Comparison of ENCODE assay signal across 8 cellular contexts in genomic region chr12:45914090-45914489, GRCh38.
DNase-seq lines count a peak whose midpoint lies in the region; ATAC-seq and TF ChIP-seq lines count a peak whose summit lies in the region.

No MANE protein-coding gene starts in this region.

- CTCF ChIA-PET in activated B cell treated with CpG ODN at 0.5 μM for 24 hours (lab: Charles Lee), result no interaction called here

- peaks cover 0 to 21% of the 10 kb centered on the region in 2 donors for H3K36me3 ChIP-seq in left lung

- H3K9me3 Mint-ChIP-seq in activated B cell treated with CpG ODN at 0.5 μM for 24 hours, result no peaks in the 10 kb centered on the region

- no peak overlapping the region for H3K4me3 Mint-ChIP-seq in activated B cell treated with CpG ODN at 0.5 μM for 24 hours

- DNase-seq in EH (ENCODE audit: low read depth) (peak; percentile 89), activated B cell treated with CpG ODN at 0.5 μM for 24 hours (no peak), left lung (no peak), NCI-H748 (lab: John Stamatoyannopoulos, UW; ENCODE audit: unreplicated experiment) (no peak), OCI-M2 (lab: John Stamatoyannopoulos, UW; ENCODE audit: unreplicated experiment) (no peak)

- intact Hi-C loops in activated B cell treated with CpG ODN at 0.5 μM for 24 hours (cut with micrococcal nuclease), result no loop called here
- intact Hi-C loops in left lung (cut with DNase I), result no loop called here

- no peaks in the 10 kb centered on the region for H3K27me3 Mint-ChIP-seq in activated B cell treated with CpG ODN at 0.5 μM for 24 hours

- no peaks in the 10 kb centered on the region for H3K27me3 ChIP-seq in left lung

- peak overlapping the region; percentile 24 for H3K27ac Mint-ChIP-seq in activated B cell treated with CpG ODN at 0.5 μM for 24 hours

- no peaks in the 10 kb centered on the region for H3K9me3 ChIP-seq in left lung

- H3K36me3 Mint-ChIP-seq in activated B cell treated with CpG ODN at 0.5 μM for 24 hours (ENCODE audit: low read depth), result peaks cover 16% of the 10 kb centered on the region

- POLR2A ChIA-PET in activated B cell treated with CpG ODN at 0.5 μM for 24 hours (lab: Charles Lee), result no interaction called here

- no peak overlapping the region for H3K4me3 ChIP-seq in left lung

- ATAC-seq in HG02610 (IDR thresholded peaks at IDR 0.05; ENCODE audit: unreplicated experiment), result peak; percentile 63
- peak; percentile 34 for ATAC-seq in activated B cell treated with CpG ODN at 0.5 μM for 24 hours (ENCODE audit: low read depth)
- peak; percentile 40 for ATAC-seq in left lung
- no peak for ATAC-seq in GM21737 (IDR thresholded peaks at IDR 0.05; ENCODE audit: unreplicated experiment)
- no peak for ATAC-seq in GM21515 (IDR thresholded peaks at IDR 0.05; ENCODE audit: unreplicated experiment)

- H3K27ac ChIP-seq in left lung, result no peak overlapping the region

- no peaks in the 10 kb centered on the region for H3K4me1 ChIP-seq in left lung

- peaks cover 25% of the 10 kb centered on the region for H3K4me1 Mint-ChIP-seq in activated B cell treated with CpG ODN at 0.5 μM for 24 hours

- TF ChIP-seq CTCF in activated B cell treated with CpG ODN at 0.5 μM for 24 hours (IDR thresholded peaks at IDR 0.05) (no peak), left lung (IDR thresholded peaks at IDR 0.05) (no peak)

Comparison
In these comparisons a context has a peak if more than half of its experiments do, and no peak if none do; other contexts are left out.
1. ATAC-seq: peak in HG02610 (single experiment), activated B cell treated with CpG ODN at 0.5 μM for 24 hours (single experiment) and left lung (single experiment); none in GM21737 (single experiment) and GM21515 (single experiment).